16 cellular contexts compared by ENCODE assay signal in genomic region chr6:30348957-30349356, GRCh38.
"Had no signal": no experiment of that assay in that cellular context is flagged by ENCODE, and none has a peak within 500 bp of the region (broad histone marks: within the 10 kb centered on the region; RNA-seq: fewer than 3 reads in every experiment).

No MANE protein-coding gene starts in this region.

- H3K27ac ChIP-seq: adrenal gland, gastroesophageal sphincter, heart left ventricle, tibial artery had no signal

- H3K27me3 ChIP-seq: adrenal gland, gastroesophageal sphincter had no signal

- ATAC-seq: esophagus mucosa, gastroesophageal sphincter, heart left ventricle, left ventricle myocardium superior had no signal

- H3K4me3 Mint-ChIP-seq: immature natural killer cell, neural crest cell had no signal

- H3K27me3 Mint-ChIP-seq: progenitor cell of endocrine pancreas had no signal

- H3K27ac Mint-ChIP-seq: activated naive CD4-positive, alpha-beta T cell treated with anti-CD3 and anti-CD28 coated beads, Interleukin-2, amount 50 U/mL, for 72 hours; activated T-cell treated with anti-CD3 and anti-CD28 coated beads, Interleukin-2, amount 50 U/mL, for 72 hours; immature natural killer cell had no signal

- H3K9me3 Mint-ChIP-seq: activated naive CD4-positive, alpha-beta T cell treated with anti-CD3 and anti-CD28 coated beads, Interleukin-2, amount 50 U/mL, for 72 hours; activated T-cell treated with anti-CD3 and anti-CD28 coated beads, Interleukin-2, amount 50 U/mL, for 72 hours; immature natural killer cell; neural crest cell had no signal

- H3K4me3 ChIP-seq: adrenal gland, gastroesophageal sphincter, heart left ventricle, tibial artery had no signal

- H3K9me3 ChIP-seq: adrenal gland, gastroesophageal sphincter, heart left ventricle, tibial artery had no signal

- DNase-seq: activated CD4-positive, alpha-beta T cell treated with anti-CD3 and anti-CD28 coated beads, Interleukin-2, amount 50 U/mL, for 4 hours; activated gamma-delta T cell; activated T-cell treated with anti-CD3 and anti-CD28 coated beads, Interleukin-2, amount 50 U/mL, for 72 hours; adrenal gland; effector CD8-positive, alpha-beta T cell; heart left ventricle; immature natural killer cell; kidney glomerular epithelial cell; left ventricle myocardium superior; stimulated activated naive CD4-positive, alpha-beta T cell treated with Interleukin-2 at 50 U/mL for 16 hours; tibial artery had no signal
